Comparison of ENCODE assay signal across 8 cellular contexts in the genomic region with DNA sequence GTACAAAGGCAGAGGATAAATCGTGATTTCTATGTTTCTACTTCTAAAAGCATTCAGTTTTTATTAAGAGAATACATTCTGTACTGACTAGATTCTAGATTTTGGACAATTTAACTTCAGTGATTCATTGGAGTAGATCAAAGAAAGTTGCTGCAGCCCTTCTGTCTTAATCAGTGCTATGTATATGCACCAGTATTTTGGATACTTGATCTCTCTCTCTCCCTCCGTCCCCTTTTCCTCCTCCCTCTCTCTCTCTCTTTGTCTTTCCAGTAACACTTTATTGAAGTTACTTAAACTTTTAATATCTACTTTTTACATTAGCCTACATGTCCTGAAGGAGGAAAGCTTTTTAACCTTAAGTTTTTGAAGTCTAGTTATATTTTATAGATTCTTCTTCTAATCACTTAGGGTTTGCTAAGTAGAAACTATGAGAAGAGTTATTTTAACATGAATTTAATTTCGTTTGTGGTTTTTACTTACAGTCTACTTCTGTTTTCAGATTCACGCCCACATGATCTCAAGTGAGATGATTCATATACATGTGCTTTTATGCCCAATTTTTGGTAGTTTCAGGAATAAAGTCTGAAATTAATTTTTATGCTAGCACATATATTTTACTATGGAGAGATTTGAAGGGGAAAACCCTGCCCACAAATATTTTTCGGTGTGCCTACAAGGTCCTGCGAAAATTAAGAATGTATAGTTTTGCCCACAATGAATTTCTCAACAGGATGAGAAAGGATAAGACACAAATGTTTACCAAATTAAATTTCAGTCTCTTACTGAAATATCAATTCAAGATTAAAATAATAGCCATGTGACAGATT. TPM values are rescaled to one million over a fixed set of nuclear protein-coding genes. Genes with fewer than 3 reads are reported as not detected.
A peak's percentile ranks its signal among the peaks of the same experiment; 100 is the strongest.
DNase-seq lines count a peak whose midpoint lies in the region; ATAC-seq and TF ChIP-seq lines count a peak whose summit lies in the region.

No MANE protein-coding gene starts in this region.

- H3K27me3 Mint-ChIP-seq in Caco-2 (ENCODE audit: insufficient read depth, unreplicated experiment): peaks cover 5% of the 10 kb centered on the region

- H3K27me3 ChIP-seq in OCI-LY3 (ENCODE audit: low read depth, low read length) (no peaks in the 10 kb centered on the region), lower lobe of right lung (ENCODE audit: low read depth) (no peaks in the 10 kb centered on the region), Caco-2 (replicated peaks; ENCODE audit: control insufficient read depth, insufficient read depth, low read length) (no peaks in the 10 kb centered on the region), PC-9 (ENCODE audit: insufficient read depth, low read depth) (no peaks in the 10 kb centered on the region)

- H3K9ac ChIP-seq in OCI-LY3 (ENCODE audit: low read length): peak overlapping the region; percentile 91

- H3K27ac Mint-ChIP-seq in Caco-2 (ENCODE audit: unreplicated experiment): no peak overlapping the region

- BruUV-seq in Caco-2 (replicated peaks; lab: Mats Ljungman, UMichigan) (no TSS peak), PC-9 (replicated peaks; lab: Mats Ljungman, UMichigan) (no TSS peak)

- POLR2A ChIA-PET in Caco-2 (lab: Charles Lee) (no interaction called here), PC-9 (lab: Charles Lee; ENCODE audit: unreplicated experiment) (no interaction called here)

- H2AFZ ChIP-seq in OCI-LY3 (ENCODE audit: low read depth, low read length): no peak overlapping the region
- no peak overlapping the region for H2AFZ ChIP-seq in PC-9

- peaks cover 10% of the 10 kb centered on the region; the same call in 1 of the 2 replicates for H4K20me1 ChIP-seq in OCI-LY3 (ENCODE audit: insufficient read depth, low read length)
- no peaks in the 10 kb centered on the region for H4K20me1 ChIP-seq in PC-9 (ENCODE audit: insufficient read depth)

- no peak overlapping the region for H3K4me3 Mint-ChIP-seq in Caco-2 (ENCODE audit: unreplicated experiment)

- H3K4me1 ChIP-seq in OCI-LY3 (ENCODE audit: low read length) (peaks cover 94% of the 10 kb centered on the region), lower lobe of right lung (peaks cover 85% of the 10 kb centered on the region), Caco-2 (no peaks in the 10 kb centered on the region), PC-9 (replicated peaks; ENCODE audit: insufficient read depth) (peaks cover under 1% of the 10 kb centered on the region; the same call in 1 of the 2 replicates)

- H3K4me2 ChIP-seq in OCI-LY3 (ENCODE audit: low read length): peak overlapping the region; percentile 87
- no peak overlapping the region for H3K4me2 ChIP-seq in PC-9

- TF ChIP-seq CTCF in OCI-LY3 (IDR thresholded peaks at IDR 0.05; ENCODE audit: low read depth, low read length) (no peak), lower lobe of right lung (IDR thresholded peaks at IDR 0.05) (no peak), Caco-2 (IDR thresholded peaks at IDR 0.05; ENCODE audit: insufficient read depth in 1 of 2, low read depth in 1 of 2, low read length in 1 of 2, severe bottlenecking in 1 of 2, unreplicated experiment in 1 of 2) (no peak), PC-9 (conservative IDR thresholded peaks at IDR 0.05) (no peak)

- ATAC-seq in GM18508 (IDR thresholded peaks at IDR 0.05; ENCODE audit: insufficient read depth, unreplicated experiment) (peak; percentile 27), HG02623 (IDR thresholded peaks at IDR 0.05; ENCODE audit: unreplicated experiment) (peak; percentile 36), lower lobe of right lung (peak in 1 of 2 donors; percentile 46)

- H3K36me3 ChIP-seq in OCI-LY3 (replicated peaks; ENCODE audit: low read depth, low read length) (peaks cover 13% of the 10 kb centered on the region), lower lobe of right lung (no peaks in the 10 kb centered on the region), Caco-2 (ENCODE audit: control insufficient read depth, insufficient read depth, low read length) (no peaks in the 10 kb centered on the region), PC-9 (ENCODE audit: low read depth) (peaks cover 18% of the 10 kb centered on the region; the same call in 1 of the 2 replicates)

- no peaks in the 10 kb centered on the region for H3K4me1 Mint-ChIP-seq in Caco-2 (ENCODE audit: low read depth, unreplicated experiment)

- no peaks in the 10 kb centered on the region for H3K9me3 Mint-ChIP-seq in Caco-2 (ENCODE audit: unreplicated experiment)

- H3K79me2 ChIP-seq in OCI-LY3 (ENCODE audit: low read length): peaks cover 98% of the 10 kb centered on the region
- peaks cover 72% of the 10 kb centered on the region for H3K79me2 ChIP-seq in PC-9 (ENCODE audit: low read depth)

- H3K4me3 ChIP-seq in OCI-LY3 (ENCODE audit: low read length) (peak overlapping the region; percentile 72), lower lobe of right lung (no peak overlapping the region), Caco-2 (ENCODE audit: low read depth, low read length) (no peak overlapping the region), PC-9 (no peak overlapping the region)

- H3K9me3 ChIP-seq in OCI-LY3 (ENCODE audit: insufficient read depth, low read length) (no peaks in the 10 kb centered on the region), lower lobe of right lung (no peaks in the 10 kb centered on the region), Caco-2 (no peaks in the 10 kb centered on the region), PC-9 (ENCODE audit: insufficient read depth, low read depth) (no peaks in the 10 kb centered on the region)

- H3K36me3 Mint-ChIP-seq in Caco-2 (ENCODE audit: insufficient read depth, unreplicated experiment): no peaks in the 10 kb centered on the region

- H3K9me2 ChIP-seq in PC-9 (ENCODE audit: insufficient read depth): no peaks in the 10 kb centered on the region

- DNase-seq in lower lobe of right lung: no peak
- no peak for DNase-seq in GM03348 (ENCODE audit: low spot score)
- no peak for DNase-seq in Caco-2
- no peak for DNase-seq in PC-9
- DNase-seq in hippocampal formation (lab: John Stamatoyannopoulos, UW): no peak

- CTCF ChIA-PET in Caco-2 (lab: Charles Lee): no interaction called here
- CTCF ChIA-PET in PC-9 (lab: Charles Lee): no interaction called here

- no peaks in the 10 kb centered on the region for H3F3A ChIP-seq in PC-9 (ENCODE audit: insufficient read depth, low read depth)

- H3K27ac ChIP-seq in OCI-LY3 (ENCODE audit: low read length) (peak overlapping the region; percentile 96), lower lobe of right lung (peak overlapping the region; percentile 38), PC-9 (no peak overlapping the region)

- intact Hi-C loops in lower lobe of right lung (cut with DNase I) (no loop called here), Caco-2 (cut with micrococcal nuclease; ENCODE audit: unreplicated experiment) (no loop called here), PC-9 (cut with micrococcal nuclease; ENCODE audit: unreplicated experiment) (no loop called here)

RNA-seq across cellular contexts. Expression of gene MDFIC, which starts 9.1 kb away (rescaled TPM):
- total RNA-seq in lower lobe of right lung (46.3 TPM), Caco-2 (2022) (2.7 and 4.2 TPM in 2 replicates), PC-9 (2021) (38.9 and 39.8 TPM in 2 replicates)
